ENCODE assay signal across 8 cellular contexts in genomic region chr16:21301895-21302291, GRCh38. TPM values are rescaled to one million over a fixed set of nuclear protein-coding genes. Genes with fewer than 3 reads are reported as not detected.
DNase-seq lines count a peak whose midpoint lies in the region; ATAC-seq and TF ChIP-seq lines count a peak whose summit lies in the region.

No MANE protein-coding gene starts in this region.

- peaks cover 48% of the 10 kb centered on the region for H3K27me3 Mint-ChIP-seq in CD8-positive, alpha-beta T cell (ENCODE audit: low read depth)
- H3K27me3 Mint-ChIP-seq in effector memory CD8-positive, alpha-beta T cell, result peaks cover 44 to 56% of the 10 kb centered on the region in 2 donors

- H3K9me3 ChIP-seq in CD8-positive, alpha-beta T cell (ENCODE audit: low read length), result no peaks in the 10 kb centered on the region
- H3K9me3 ChIP-seq in neuron (ENCODE audit: low read length), result no peaks in the 10 kb centered on the region

- H3K36me3 Mint-ChIP-seq in CD8-positive, alpha-beta T cell, result no peaks in the 10 kb centered on the region
- peaks cover 3% of the 10 kb centered on the region for H3K36me3 Mint-ChIP-seq in effector memory CD8-positive, alpha-beta T cell (ENCODE audit: insufficient read depth)

- H3K4me3 ChIP-seq in CD8-positive, alpha-beta T cell (ENCODE audit: low read depth, low read length), result peak overlapping the region; percentile 46
- peak overlapping the region; percentile 54 for H3K4me3 ChIP-seq in neuron (ENCODE audit: low read length)

- DNase-seq in CD8-positive, alpha-beta T cell, result no peak
- peak; percentile 47 to 74 for DNase-seq in NCI-H526 (lab: John Stamatoyannopoulos, UW)
- no peak for DNase-seq in effector memory CD8-positive, alpha-beta T cell
- DNase-seq in GM19238 (ENCODE audit: insufficient read length, low spot score), result no peak
- no peak for DNase-seq in islet precursor cell

- H3K27ac ChIP-seq in CD8-positive, alpha-beta T cell (ENCODE audit: low read depth, low read length), result no peak overlapping the region

- no peak for TF ChIP-seq CTCF in CD8-positive, alpha-beta T cell (IDR thresholded peaks at IDR 0.05)

- H3K27me3 ChIP-seq in CD8-positive, alpha-beta T cell (ENCODE audit: insufficient read depth, low read length), result no peaks in the 10 kb centered on the region
- peaks cover 36% of the 10 kb centered on the region for H3K27me3 ChIP-seq in neuron (ENCODE audit: insufficient read depth, low read length)

- H3K4me1 Mint-ChIP-seq in CD8-positive, alpha-beta T cell (ENCODE audit: low read depth), result peaks cover 19% of the 10 kb centered on the region
- H3K4me1 Mint-ChIP-seq in effector memory CD8-positive, alpha-beta T cell (ENCODE audit: low read depth in 2 of 2), result peaks cover 18 to 19% of the 10 kb centered on the region in 2 donors

- H3K9me3 Mint-ChIP-seq in CD8-positive, alpha-beta T cell, result no peaks in the 10 kb centered on the region
- no peaks in the 10 kb centered on the region for H3K9me3 Mint-ChIP-seq in effector memory CD8-positive, alpha-beta T cell

- H3K4me1 ChIP-seq in CD8-positive, alpha-beta T cell (ENCODE audit: insufficient read depth, low read length), result peaks cover 8% of the 10 kb centered on the region
- peaks cover 3% of the 10 kb centered on the region for H3K4me1 ChIP-seq in neuron (ENCODE audit: insufficient read depth, low read length)

- CTCF ChIA-PET in CD8-positive, alpha-beta T cell (lab: Charles Lee), result no interaction called here

- H3K36me3 ChIP-seq in CD8-positive, alpha-beta T cell (ENCODE audit: insufficient read depth, low read length), result no peaks in the 10 kb centered on the region
- H3K36me3 ChIP-seq in neuron (ENCODE audit: insufficient read depth, low read length), result no peaks in the 10 kb centered on the region

- peak overlapping the region; percentile 76 for H3K4me3 Mint-ChIP-seq in CD8-positive, alpha-beta T cell
- H3K4me3 Mint-ChIP-seq in effector memory CD8-positive, alpha-beta T cell, result peak overlapping the region; percentile 90 to 97

- no peak for ATAC-seq in CD8-positive, alpha-beta T cell
- ATAC-seq in effector memory CD8-positive, alpha-beta T cell (replicated peaks), result no peak
- ATAC-seq in HG03565 (IDR thresholded peaks at IDR 0.05; ENCODE audit: unreplicated experiment) (no peak), HG02642 (IDR thresholded peaks at IDR 0.05; ENCODE audit: poor library complexity, unreplicated experiment) (no peak)

- H2AFZ ChIP-seq in neuron (ENCODE audit: low read depth, low read length), result peak overlapping the region; percentile 96

- H3K27ac Mint-ChIP-seq in CD8-positive, alpha-beta T cell, result no peak overlapping the region
- H3K27ac Mint-ChIP-seq in effector memory CD8-positive, alpha-beta T cell, result no peak overlapping the region

- intact Hi-C loops in CD8-positive, alpha-beta T cell (cut with DNase I, micrococcal nuclease), result no loop called here

- POLR2A ChIA-PET in CD8-positive, alpha-beta T cell (lab: Charles Lee), result no interaction called here

RNA-seq across cellular contexts. Expression of gene CRYM, which starts 23.8 kb away (rescaled TPM):
- not detected for total RNA-seq in CD8-positive, alpha-beta T cell

Comparison
In these comparisons a context has a peak if more than half of its experiments do, and no peak if none do; other contexts are left out.
1. DNase-seq: peak in NCI-H526 (2 of 2); none in CD8-positive, alpha-beta T cell (0 of 7), effector memory CD8-positive, alpha-beta T cell (0 of 3), GM19238 (single experiment) and islet precursor cell (single experiment).